In the genomic region with DNA sequence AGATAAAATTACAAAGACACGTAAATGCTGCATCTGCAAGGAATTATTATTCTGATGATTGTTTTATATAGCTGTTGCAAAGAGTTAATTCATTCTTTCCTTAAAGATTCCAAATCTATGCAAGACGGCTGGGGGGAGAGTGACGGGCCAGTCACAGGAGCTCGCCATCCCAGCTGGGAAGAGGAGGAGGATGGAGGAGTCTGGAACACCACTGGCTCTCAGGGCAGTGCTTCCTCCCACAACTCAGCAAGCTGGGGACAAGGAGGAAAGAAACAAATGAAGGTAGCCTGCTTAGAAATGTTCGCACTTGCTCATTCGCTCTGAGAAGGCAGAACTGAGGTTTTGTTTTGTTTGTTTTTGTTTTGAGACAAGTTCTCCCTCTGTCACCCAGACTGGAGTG, we compare ENCODE assay signal across 26 cellular contexts.
DNase-seq lines count a peak whose midpoint lies in the region; ATAC-seq and TF ChIP-seq lines count a peak whose summit lies in the region.
"Had no signal": no experiment of that assay in that cellular context is flagged by ENCODE, and none has a peak within 500 bp of the region (broad histone marks: within the 10 kb centered on the region; RNA-seq: fewer than 3 reads in every experiment).

No MANE protein-coding gene starts in this region.

- DNase-seq in left ventricle myocardium inferior = no peak
- no peak for DNase-seq in left ventricle myocardium superior
- DNase-seq in naive thymus-derived CD8-positive, alpha-beta T cell = no peak
- no peak for DNase-seq in cerebellar cortex (ENCODE audit: low spot score)
- no peak for DNase-seq in stimulated activated effector memory CD8-positive, alpha-beta T cell treated with anti-CD3 and anti-CD28 coated beads, Interleukin-12 subunit alpha, Interleukin-12 subunit beta, amount 100 ng/mL, for 72 hours (ENCODE audit: low spot score in 2 of 2)
- DNase-seq in activated gamma-delta T cell (lab: John Stamatoyannopoulos, UW) = no peak
- no peak for DNase-seq in ureter (ENCODE audit: low spot score)
- DNase-seq: activated CD4-positive, alpha-beta T cell treated with anti-CD3 and anti-CD28 coated beads, Interleukin-2, amount 10 ng/mL, durations not matched to agents 24 days and 14 days; activated CD8-positive, alpha-beta memory T cell treated with anti-CD3 and anti-CD28 coated beads, Interleukin-2, amount 50 U/mL, for 4 hours; central memory CD4-positive, alpha-beta T cell; NCI-H1105; NCI-H2081; NCI-H345; PC-9; SHP77 treated with DMSO at 0.1 percent for 48 hours; stimulated activated CD4-positive, alpha-beta T cell treated with anti-CD3 and anti-CD28 coated beads, Interleukin-4, amount 100 ng/mL, for 1 hour; stimulated activated naive CD4-positive, alpha-beta T cell treated with Interleukin-2 at 50 U/mL for 16 hours; T-helper 1 cell; transverse colon had no signal

- H3K27ac ChIP-seq in left ventricle myocardium inferior (replicated peaks) = peak overlapping the region; percentile 27
- H3K27ac ChIP-seq: BLaER1, epithelial cell of prostate, PC-9, transverse colon had no signal

- H3K4me3 Mint-ChIP-seq in activated naive CD8-positive, alpha-beta T cell = no peak overlapping the region
- no peak overlapping the region for H3K4me3 Mint-ChIP-seq in naive thymus-derived CD8-positive, alpha-beta T cell
- H3K4me3 Mint-ChIP-seq in stimulated activated effector memory CD8-positive, alpha-beta T cell treated with anti-CD3 and anti-CD28 coated beads, Interleukin-12 subunit alpha, Interleukin-12 subunit beta, amount 100 ng/mL, for 72 hours = no peak overlapping the region
- H3K4me3 Mint-ChIP-seq: activated CD4-positive, alpha-beta T cell treated with anti-CD3 and anti-CD28 coated beads, Interleukin-2, amount 10 ng/mL, durations not matched to agents 24 days and 14 days; IgD-negative memory B cell had no signal

- peak overlapping the region; percentile 75 for H3K27ac Mint-ChIP-seq in activated naive CD8-positive, alpha-beta T cell
- peak overlapping the region in 8 of 10 donors; percentile 2 to 91 (median 57) for H3K27ac Mint-ChIP-seq in naive thymus-derived CD8-positive, alpha-beta T cell
- no peak overlapping the region for H3K27ac Mint-ChIP-seq in stimulated activated effector memory CD8-positive, alpha-beta T cell treated with anti-CD3 and anti-CD28 coated beads, Interleukin-12 subunit alpha, Interleukin-12 subunit beta, amount 100 ng/mL, for 72 hours
- H3K27ac Mint-ChIP-seq: activated CD4-positive, alpha-beta T cell treated with anti-CD3 and anti-CD28 coated beads, Interleukin-2, amount 10 ng/mL, durations not matched to agents 24 days and 14 days had no signal

- no peaks in the 10 kb centered on the region for H3K9me3 ChIP-seq in left ventricle myocardium inferior (replicated peaks)
- H3K9me3 ChIP-seq: ascending aorta, BLaER1, transverse colon had no signal

- ATAC-seq in left ventricle myocardium superior = no peak
- no peak for ATAC-seq in naive thymus-derived CD8-positive, alpha-beta T cell
- no peak for ATAC-seq in stimulated activated effector memory CD8-positive, alpha-beta T cell treated with anti-CD3 and anti-CD28 coated beads, Interleukin-12 subunit alpha, Interleukin-12 subunit beta, amount 100 ng/mL, for 72 hours

- TF ChIP-seq CTCF in left ventricle myocardium inferior (IDR thresholded peaks at IDR 0.05; ENCODE audit: borderline replicate concordance) = no peak

- no peaks in the 10 kb centered on the region for H3K9me3 Mint-ChIP-seq in activated naive CD8-positive, alpha-beta T cell (ENCODE audit: low read depth)
- H3K9me3 Mint-ChIP-seq in naive thymus-derived CD8-positive, alpha-beta T cell = no peaks in the 10 kb centered on the region
- no peaks in the 10 kb centered on the region for H3K9me3 Mint-ChIP-seq in stimulated activated effector memory CD8-positive, alpha-beta T cell treated with anti-CD3 and anti-CD28 coated beads, Interleukin-12 subunit alpha, Interleukin-12 subunit beta, amount 100 ng/mL, for 72 hours
- H3K9me3 Mint-ChIP-seq: activated CD4-positive, alpha-beta T cell treated with anti-CD3 and anti-CD28 coated beads, Interleukin-2, amount 10 ng/mL, durations not matched to agents 24 days and 14 days; IgD-negative memory B cell had no signal

- H3K4me1 ChIP-seq in left ventricle myocardium inferior = peaks cover 34% of the 10 kb centered on the region

- peaks cover 7% of the 10 kb centered on the region for H3K36me3 Mint-ChIP-seq in activated naive CD8-positive, alpha-beta T cell
- H3K36me3 Mint-ChIP-seq in naive thymus-derived CD8-positive, alpha-beta T cell = peaks cover 4 to 78% (median 25%) of the 10 kb centered on the region in 3 donors
- H3K36me3 Mint-ChIP-seq in stimulated activated effector memory CD8-positive, alpha-beta T cell treated with anti-CD3 and anti-CD28 coated beads, Interleukin-12 subunit alpha, Interleukin-12 subunit beta, amount 100 ng/mL, for 72 hours = peaks cover 69% of the 10 kb centered on the region

- peaks cover 44% of the 10 kb centered on the region for H3K4me1 Mint-ChIP-seq in activated naive CD8-positive, alpha-beta T cell (ENCODE audit: low read depth)
- peaks cover 9 to 52% (median 29%) of the 10 kb centered on the region in 4 donors for H3K4me1 Mint-ChIP-seq in naive thymus-derived CD8-positive, alpha-beta T cell
- peaks cover 16% of the 10 kb centered on the region for H3K4me1 Mint-ChIP-seq in stimulated activated effector memory CD8-positive, alpha-beta T cell treated with anti-CD3 and anti-CD28 coated beads, Interleukin-12 subunit alpha, Interleukin-12 subunit beta, amount 100 ng/mL, for 72 hours

- no peak overlapping the region for H3K4me3 ChIP-seq in left ventricle myocardium inferior
- H3K4me3 ChIP-seq: ascending aorta, BLaER1, dorsolateral prefrontal cortex, PC-9, skin epidermis, transverse colon had no signal

- intact Hi-C loops in left ventricle myocardium inferior (cut with micrococcal nuclease) = no loop called here
- intact Hi-C loops in left ventricle myocardium superior (cut with micrococcal nuclease) = no loop called here

- peaks cover 35% of the 10 kb centered on the region for H3K36me3 ChIP-seq in left ventricle myocardium inferior

- no peaks in the 10 kb centered on the region for H3K27me3 Mint-ChIP-seq in activated naive CD8-positive, alpha-beta T cell
- H3K27me3 Mint-ChIP-seq in naive thymus-derived CD8-positive, alpha-beta T cell = no peaks in the 10 kb centered on the region
- H3K27me3 Mint-ChIP-seq: activated CD4-positive, alpha-beta T cell treated with anti-CD3 and anti-CD28 coated beads, Interleukin-2, amount 10 ng/mL, durations not matched to agents 24 days and 14 days; IgD-negative memory B cell had no signal

- H3K27me3 ChIP-seq in left ventricle myocardium inferior (ENCODE audit: low read depth) = no peaks in the 10 kb centered on the region
- H3K27me3 ChIP-seq: ascending aorta, BLaER1, dorsolateral prefrontal cortex, transverse colon had no signal

- POLR2A ChIA-PET in naive thymus-derived CD8-positive, alpha-beta T cell (lab: Charles Lee) = interaction anchor here (2.8 kb wide), 1 partner anchor 73 kb away, joined by 6 read pairs; a partner anchor contains a TSS
